ENCODE assay signal across 8 cellular contexts in the genomic region with DNA sequence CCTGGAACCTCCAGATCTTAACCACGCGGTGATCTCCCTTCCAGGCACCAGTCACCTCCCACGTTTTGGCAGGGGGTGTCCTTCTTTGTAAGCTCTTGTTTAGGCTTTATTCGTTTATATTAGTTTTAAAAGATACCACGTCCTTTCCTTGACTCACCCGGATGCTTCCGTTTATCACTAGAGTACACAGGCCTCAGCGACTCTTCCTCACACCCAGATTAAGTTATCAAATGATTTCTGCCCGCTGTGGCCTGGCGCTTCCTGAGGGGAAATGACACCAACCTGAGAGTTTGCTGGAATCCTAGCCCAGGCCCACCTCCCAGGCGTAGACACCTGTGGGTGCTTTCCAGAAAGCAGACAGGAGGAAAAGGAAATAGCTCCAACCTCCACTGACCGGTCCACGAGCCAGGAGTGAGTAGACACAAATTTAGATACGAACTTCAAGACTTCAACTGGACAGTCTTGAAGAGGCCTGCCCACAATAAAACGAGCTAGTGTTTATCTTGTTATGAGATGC.
DNase-seq lines count a peak whose midpoint lies in the region; ATAC-seq, FAIRE-seq and TF ChIP-seq lines count a peak whose summit lies in the region.

No MANE protein-coding gene starts in this region.

- peak overlapping the region; percentile 43 for H3K4me3 Mint-ChIP-seq in stimulated activated memory B cell treated with anti-CD40 and anti-IgM and Interleukin-4, amounts not matched to agents 10 μg/mL and 1 μg/mL and 100 μg/mL, for 72 hours

- POLR2A ChIA-PET in HEK293 (lab: Yijun Ruan, JAX) = interaction anchor here (0.6 kb wide), 1 partner anchor 540 kb away, joined by 4 read pairs; no protein-coding TSS in a partner anchor

- no peak for DNase-seq in adipocyte (ENCODE audit: low read depth)
- DNase-seq in effector CD8-positive, alpha-beta T cell (lab: John Stamatoyannopoulos, UW) = no peak
- no peak for DNase-seq in NCI-H524 (lab: John Stamatoyannopoulos, UW)
- no peak for DNase-seq in urothelium cell line (ENCODE audit: low spot score)
- DNase-seq in NCI-H2081 treated with DMSO at 0.1 percent for 48 hours (lab: John Stamatoyannopoulos, UW) = no peak

- H3K4me3 ChIP-seq in HEK293 (ENCODE audit: low read depth, low read length) (peak overlapping the region; percentile 44), adipocyte (ENCODE audit: low read length) (peak overlapping the region; percentile 84), iPS-20b (ENCODE audit: low read length) (peak overlapping the region; percentile 93)

- ATAC-seq in stimulated activated memory B cell treated with anti-CD40 and anti-IgM and Interleukin-4, amounts not matched to agents 10 μg/mL and 1 μg/mL and 100 μg/mL, for 72 hours = no peak

- peak overlapping the region; percentile 76 for H3K9ac ChIP-seq in adipocyte (ENCODE audit: low read length)
- H3K9ac ChIP-seq in iPS-20b (ENCODE audit: low read depth, low read length) = peak overlapping the region; percentile 78; the same call in 1 of the 2 replicates

- H3K4me1 Mint-ChIP-seq in stimulated activated memory B cell treated with anti-CD40 and anti-IgM and Interleukin-4, amounts not matched to agents 10 μg/mL and 1 μg/mL and 100 μg/mL, for 72 hours = peaks cover 17% of the 10 kb centered on the region

- no peak overlapping the region for H3K27ac Mint-ChIP-seq in stimulated activated memory B cell treated with anti-CD40 and anti-IgM and Interleukin-4, amounts not matched to agents 10 μg/mL and 1 μg/mL and 100 μg/mL, for 72 hours

- H3K27ac ChIP-seq in HEK293 (ENCODE audit: extremely low read depth, low read depth, low read length) (peak overlapping the region; percentile 74; the same call in 1 of the 2 replicates), iPS-20b (ENCODE audit: low read length) (no peak overlapping the region)

- TF ChIP-seq CTCF in HEK293 (tag by site-specific recombination; IDR thresholded peaks at IDR 0.05) = no peak

- CTCF ChIA-PET in HEK293 (lab: Yijun Ruan, JAX) = interaction anchor here (0.6 to 0.7 kb wide), 3 partner anchors 14 to 403 kb away, joined by 3 to 5 read pairs (median 3); no protein-coding TSS in a partner anchor

- no peaks in the 10 kb centered on the region; the same call in 1 of the 2 replicates for H3K4me1 ChIP-seq in HEK293 (ENCODE audit: control insufficient read depth, insufficient read depth, low read length)
- H3K4me1 ChIP-seq in adipocyte (ENCODE audit: control insufficient read depth, insufficient read depth, low read length) = peaks cover 9% of the 10 kb centered on the region
- peaks cover 20% of the 10 kb centered on the region for H3K4me1 ChIP-seq in iPS-20b (ENCODE audit: insufficient read depth, low read length)

- H3K9me3 ChIP-seq in HEK293 (ENCODE audit: control insufficient read depth, insufficient read depth, low read depth, low read length) (no peaks in the 10 kb centered on the region), adipocyte (ENCODE audit: control insufficient read depth, low read length) (no peaks in the 10 kb centered on the region), iPS-20b (ENCODE audit: insufficient read depth, low read depth, low read length) (no peaks in the 10 kb centered on the region)

- H3K9me3 Mint-ChIP-seq in stimulated activated memory B cell treated with anti-CD40 and anti-IgM and Interleukin-4, amounts not matched to agents 10 μg/mL and 1 μg/mL and 100 μg/mL, for 72 hours = peaks cover 2% of the 10 kb centered on the region

- no peak for FAIRE-seq in urothelium cell line (lab: Jason Lieb, UNC)

- peaks cover 55% of the 10 kb centered on the region for H3K27me3 Mint-ChIP-seq in stimulated activated memory B cell treated with anti-CD40 and anti-IgM and Interleukin-4, amounts not matched to agents 10 μg/mL and 1 μg/mL and 100 μg/mL, for 72 hours

- H3K27me3 ChIP-seq in adipocyte (replicated peaks; ENCODE audit: control insufficient read depth, insufficient read depth, low read length) (no peaks in the 10 kb centered on the region), iPS-20b (ENCODE audit: insufficient read depth, low read length) (peaks cover 9% of the 10 kb centered on the region; the same call in 1 of the 2 replicates)

- H3K36me3 ChIP-seq in HEK293 (ENCODE audit: control insufficient read depth in 2 of 2, insufficient read depth in 1 of 2, low read length in 2 of 2) = no peaks in the 10 kb centered on the region
- no peaks in the 10 kb centered on the region for H3K36me3 ChIP-seq in adipocyte (ENCODE audit: control insufficient read depth, insufficient read depth, low read length, severe bottlenecking)
- no peaks in the 10 kb centered on the region for H3K36me3 ChIP-seq in iPS-20b (ENCODE audit: insufficient read depth, low read depth, low read length)

- H3K36me3 Mint-ChIP-seq in stimulated activated memory B cell treated with anti-CD40 and anti-IgM and Interleukin-4, amounts not matched to agents 10 μg/mL and 1 μg/mL and 100 μg/mL, for 72 hours = no peaks in the 10 kb centered on the region

TF ChIP-seq in HEK293, 187 proteins besides CTCF, POLR2A, EP300 and RAD21 (continues in another document):
- TF ChIP-seq ZSCAN23 (tag by site-specific recombination; IDR thresholded peaks at IDR 0.05) (no peak), ZNF146 (tag by site-specific recombination; IDR thresholded peaks at IDR 0.05) (no peak), ZIC2 (tag by site-specific recombination; IDR thresholded peaks at IDR 0.05) (no peak), ZBTB48 (tag by site-specific recombination; IDR thresholded peaks at IDR 0.05) (no peak), ZNF473 (tag by site-specific recombination; IDR thresholded peaks at IDR 0.05) (no peak)
- TF ChIP-seq, protein P1, sequence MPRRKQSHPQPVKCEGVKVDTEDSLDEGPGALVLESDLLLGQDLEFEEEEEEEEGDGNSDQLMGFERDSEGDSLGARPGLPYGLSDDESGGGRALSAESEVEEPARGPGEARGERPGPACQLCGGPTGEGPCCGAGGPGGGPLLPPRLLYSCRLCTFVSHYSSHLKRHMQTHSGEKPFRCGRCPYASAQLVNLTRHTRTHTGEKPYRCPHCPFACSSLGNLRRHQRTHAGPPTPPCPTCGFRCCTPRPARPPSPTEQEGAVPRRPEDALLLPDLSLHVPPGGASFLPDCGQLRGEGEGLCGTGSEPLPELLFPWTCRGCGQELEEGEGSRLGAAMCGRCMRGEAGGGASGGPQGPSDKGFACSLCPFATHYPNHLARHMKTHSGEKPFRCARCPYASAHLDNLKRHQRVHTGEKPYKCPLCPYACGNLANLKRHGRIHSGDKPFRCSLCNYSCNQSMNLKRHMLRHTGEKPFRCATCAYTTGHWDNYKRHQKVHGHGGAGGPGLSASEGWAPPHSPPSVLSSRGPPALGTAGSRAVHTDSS (tag by site-specific recombination; IDR thresholded peaks at IDR 0.05) = no peak
- TF ChIP-seq, protein P2, sequence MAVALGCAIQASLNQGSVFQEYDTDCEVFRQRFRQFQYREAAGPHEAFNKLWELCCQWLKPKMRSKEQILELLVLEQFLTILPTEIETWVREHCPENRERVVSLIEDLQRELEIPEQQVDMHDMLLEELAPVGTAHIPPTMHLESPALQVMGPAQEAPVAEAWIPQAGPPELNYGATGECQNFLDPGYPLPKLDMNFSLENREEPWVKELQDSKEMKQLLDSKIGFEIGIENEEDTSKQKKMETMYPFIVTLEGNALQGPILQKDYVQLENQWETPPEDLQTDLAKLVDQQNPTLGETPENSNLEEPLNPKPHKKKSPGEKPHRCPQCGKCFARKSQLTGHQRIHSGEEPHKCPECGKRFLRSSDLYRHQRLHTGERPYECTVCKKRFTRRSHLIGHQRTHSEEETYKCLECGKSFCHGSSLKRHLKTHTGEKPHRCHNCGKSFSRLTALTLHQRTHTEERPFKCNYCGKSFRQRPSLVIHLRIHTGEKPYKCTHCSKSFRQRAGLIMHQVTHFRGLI (tag by site-specific recombination; IDR thresholded peaks at IDR 0.05) = no peak
- TF ChIP-seq, protein P3, sequence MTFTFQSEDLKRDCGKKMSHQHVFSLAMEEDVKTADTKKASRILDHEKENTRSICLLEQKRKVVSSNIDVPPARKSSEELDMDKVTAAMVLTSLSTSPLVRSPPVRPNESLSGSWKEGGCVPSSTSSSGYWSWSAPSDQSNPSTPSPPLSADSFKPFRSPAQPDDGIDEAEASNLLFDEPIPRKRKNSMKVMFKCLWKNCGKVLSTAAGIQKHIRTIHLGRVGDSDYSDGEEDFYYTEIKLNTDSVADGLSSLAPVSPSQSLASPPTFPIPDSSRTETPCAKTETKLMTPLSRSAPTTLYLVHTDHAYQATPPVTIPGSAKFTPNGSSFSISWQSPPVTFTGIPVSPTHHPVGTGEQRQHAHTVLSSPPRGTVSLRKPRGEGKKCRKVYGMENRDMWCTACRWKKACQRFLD (tag by site-specific recombination; IDR thresholded peaks at IDR 0.05) = no peak
